Comparison of ENCODE assay signal across 11 cellular contexts in the genomic region with DNA sequence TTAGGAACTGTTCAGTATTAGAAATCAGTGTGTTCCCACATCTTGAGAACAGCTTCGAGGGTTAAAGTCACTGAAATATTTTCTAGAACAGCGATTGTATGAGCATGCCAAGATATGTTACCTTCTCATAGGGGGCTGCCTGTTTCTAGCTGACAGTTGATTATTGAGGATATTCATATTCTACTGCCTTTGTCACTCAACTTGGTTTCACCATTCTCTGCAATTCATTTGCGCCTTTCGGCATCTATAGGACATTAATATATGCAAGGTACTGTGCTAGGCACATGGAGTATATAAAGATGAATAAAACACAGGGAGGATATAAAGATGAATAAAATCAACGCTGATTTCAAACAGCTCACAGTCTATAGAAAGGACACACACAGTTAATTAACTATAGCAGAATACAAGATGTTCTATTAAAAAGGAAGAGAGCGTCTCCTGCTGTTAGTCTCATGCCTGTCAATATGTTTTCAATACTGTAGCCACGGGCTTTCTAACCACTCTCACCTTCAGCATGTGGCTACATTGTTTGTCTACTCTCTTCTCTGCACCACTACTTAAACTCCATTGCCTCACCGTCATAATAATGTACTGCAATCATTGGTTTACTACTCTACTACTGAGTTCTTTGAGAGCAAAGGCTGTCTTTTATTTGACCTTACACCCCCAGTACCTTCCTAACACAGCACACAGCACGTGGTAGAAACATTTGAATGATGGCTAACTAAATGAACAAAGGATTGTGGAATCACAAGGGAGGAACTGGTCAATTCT.
DNase-seq lines count a peak whose midpoint lies in the region; ATAC-seq and TF ChIP-seq lines count a peak whose summit lies in the region.
"Had no signal": no experiment of that assay in that cellular context is flagged by ENCODE, and none has a peak within 500 bp of the region (broad histone marks: within the 10 kb centered on the region; RNA-seq: fewer than 3 reads in every experiment).

No MANE protein-coding gene starts in this region.

- H3K36me3 ChIP-seq in left ventricle myocardium inferior: peaks cover 34% of the 10 kb centered on the region
- H3K36me3 ChIP-seq in thyroid gland: peaks cover 0 to 4% of the 10 kb centered on the region in 2 donors

- no peaks in the 10 kb centered on the region for H3K9me3 ChIP-seq in left ventricle myocardium inferior (replicated peaks)
- H3K9me3 ChIP-seq in T-helper 17 cell (ENCODE audit: control insufficient read depth, low read length, poor library complexity, severe bottlenecking): no peaks in the 10 kb centered on the region
- no peaks in the 10 kb centered on the region for H3K9me3 ChIP-seq in thyroid gland

- H3K4me3 Mint-ChIP-seq in T-helper 17 cell: no peak overlapping the region
- no peak overlapping the region for H3K4me3 Mint-ChIP-seq in endothelial cell (ENCODE audit: unreplicated experiment)

- no peak for TF ChIP-seq CTCF in left ventricle myocardium inferior (IDR thresholded peaks at IDR 0.05; ENCODE audit: borderline replicate concordance)
- no peak for TF ChIP-seq CTCF in endothelial cell (IDR thresholded peaks at IDR 0.05; ENCODE audit: unreplicated experiment)
- no peak for TF ChIP-seq CTCF in thyroid gland (IDR thresholded peaks at IDR 0.05)

- 82% methylated on average over 9 of the region's 9 CpGs for WGBS in thyroid gland, 2 donors

- H3K9me3 Mint-ChIP-seq in endothelial cell (ENCODE audit: unreplicated experiment): no peaks in the 10 kb centered on the region

- no peak overlapping the region for H3K27ac Mint-ChIP-seq in T-helper 17 cell
- peak overlapping the region; percentile 14 for H3K27ac Mint-ChIP-seq in endothelial cell (ENCODE audit: unreplicated experiment)

- no peak for ATAC-seq in Right ventricle myocardium superior (ENCODE audit: poor library complexity)
- peak; percentile 44 for ATAC-seq in T-helper 17 cell
- ATAC-seq in HG03095 (IDR thresholded peaks at IDR 0.05; ENCODE audit: unreplicated experiment): no peak

- H3K27ac ChIP-seq in left ventricle myocardium inferior (replicated peaks) (peak overlapping the region; percentile 25), temporal lobe (ENCODE audit: low read depth, low read length) (peak overlapping the region; percentile 79), thyroid gland (no peak overlapping the region)

- H3K4me1 Mint-ChIP-seq in T-helper 17 cell (peaks cover 4% of the 10 kb centered on the region), endothelial cell (ENCODE audit: unreplicated experiment) (peaks cover 32% of the 10 kb centered on the region)

- TF ChIP-seq POLR2A in thyroid gland (IDR thresholded peaks at IDR 0.05): no peak

- DNase-seq in left ventricle myocardium inferior (no peak), Right ventricle myocardium superior (no peak), T-helper 17 cell (no peak), endothelial cell (ENCODE audit: low spot score) (no peak), thyroid gland (no peak), NCI-H1694 treated with DMSO at 0.1 percent for 48 hours (lab: John Stamatoyannopoulos, UW) (no peak)
- DNase-seq: activated CD4-positive, CD25-positive, alpha-beta regulatory T cell; activated CD8-positive, alpha-beta memory T cell treated with anti-CD3 and anti-CD28 coated beads, Interleukin-2, amount 50 U/mL, for 48 hours; NCI-H1436 treated with DMSO at 0.1 percent for 48 hours had no signal

- H3K36me3 Mint-ChIP-seq in T-helper 17 cell (ENCODE audit: low read depth): peaks cover 8% of the 10 kb centered on the region
- peaks cover 7% of the 10 kb centered on the region for H3K36me3 Mint-ChIP-seq in endothelial cell (ENCODE audit: low read depth, unreplicated experiment)

- H3K27me3 ChIP-seq in left ventricle myocardium inferior (ENCODE audit: low read depth): no peaks in the 10 kb centered on the region
- H3K27me3 ChIP-seq in thyroid gland: no peaks in the 10 kb centered on the region

- H3K4me3 ChIP-seq in left ventricle myocardium inferior (no peak overlapping the region), thyroid gland (replicated peaks in 1 of 3) (no peak overlapping the region)

- intact Hi-C loops in left ventricle myocardium inferior (cut with micrococcal nuclease) (no loop called here), Right ventricle myocardium superior (cut with DNase I) (loop anchor here (5.0 kb wide), 1 partner anchor 167 kb away; a partner anchor contains a TSS), thyroid gland (cut with DNase I) (no loop called here)

- H3K27me3 Mint-ChIP-seq in T-helper 17 cell (no peaks in the 10 kb centered on the region), endothelial cell (ENCODE audit: unreplicated experiment) (peaks cover 2% of the 10 kb centered on the region)

- H3K4me1 ChIP-seq in left ventricle myocardium inferior (peaks cover 72% of the 10 kb centered on the region), thyroid gland (no peaks in the 10 kb centered on the region)

Comparison
In these comparisons a context has a peak if more than half of its experiments do, and no peak if none do; other contexts are left out.
1. H3K27ac ChIP-seq: peak in left ventricle myocardium inferior (single experiment) and temporal lobe (single experiment); none in thyroid gland (0 of 3).